ENCODE assay signal across 10 cellular contexts in the genomic region with DNA sequence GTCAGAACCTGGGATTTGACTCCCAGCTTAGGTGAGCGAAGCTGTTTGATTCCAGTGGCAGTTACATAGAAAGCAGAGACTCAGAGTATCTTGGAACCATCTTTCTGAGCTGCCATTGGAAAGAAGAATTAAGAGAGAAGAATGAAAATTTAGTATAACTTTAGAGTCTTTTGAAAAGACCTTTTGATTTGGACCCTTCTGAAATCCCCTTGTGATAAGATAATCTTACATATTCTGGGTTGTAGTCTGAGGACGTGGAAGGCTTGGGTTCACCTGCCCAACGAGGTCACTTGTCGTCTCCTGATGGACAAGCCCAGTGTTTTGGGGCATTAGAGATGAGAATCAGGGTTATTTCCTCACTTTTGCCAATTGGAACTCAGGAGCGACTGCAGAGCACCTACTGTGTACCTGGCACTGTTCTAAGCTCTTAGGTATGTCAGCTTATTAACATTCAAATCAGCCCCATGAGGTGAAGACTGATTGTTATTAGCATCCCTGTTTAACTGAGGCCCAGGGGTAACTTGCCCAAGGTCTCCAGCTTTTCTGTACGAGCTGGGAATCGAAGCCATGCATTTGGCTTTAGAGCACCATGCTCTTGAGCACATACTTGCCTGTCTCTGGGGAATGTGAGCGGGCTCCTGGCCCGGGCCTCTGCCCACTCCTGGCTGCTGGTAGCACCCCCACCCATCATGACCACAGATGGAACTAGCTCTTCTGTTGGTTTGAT. TPM values are rescaled to one million over a fixed set of nuclear protein-coding genes. Genes with fewer than 3 reads are reported as not detected.
DNase-seq lines count a peak whose midpoint lies in the region; ATAC-seq and TF ChIP-seq lines count a peak whose summit lies in the region.
"Had no signal": no experiment of that assay in that cellular context is flagged by ENCODE, and none has a peak within 500 bp of the region (broad histone marks: within the 10 kb centered on the region; RNA-seq: fewer than 3 reads in every experiment).

No MANE protein-coding gene starts in this region.

- peaks cover 59% of the 10 kb centered on the region for H3K4me1 Mint-ChIP-seq in T-helper 1 cell treated with Interleukin-12 subunit alpha and Interleukin-12 subunit beta and Interleukin-4 antibody, amounts not matched to agents 30 μg/mL and 1 μg/mL, for 36 hours (ENCODE audit: low read depth)

- no TSS peak for BruUV-seq in OCI-LY7 (replicated peaks; lab: Mats Ljungman, UMichigan)

- peaks cover 31% of the 10 kb centered on the region for H4K20me1 ChIP-seq in OCI-LY7 (ENCODE audit: insufficient read depth, low read length)
- peaks cover 69% of the 10 kb centered on the region for H4K20me1 ChIP-seq in smooth muscle cell (ENCODE audit: low read depth)

- WGBS in smooth muscle cell (ENCODE audit: low lambda C conversion rate), result 55% methylated on average over 9 of the region's 9 CpGs

- intact Hi-C loops in OCI-LY7 (cut with micrococcal nuclease; ENCODE audit: unreplicated experiment), result loop anchor here (1.0 kb wide), 1 partner anchor 39 kb away; no protein-coding TSS in a partner anchor

- H3K9me3 Mint-ChIP-seq in T-helper 1 cell treated with Interleukin-12 subunit alpha and Interleukin-12 subunit beta and Interleukin-4 antibody, amounts not matched to agents 30 μg/mL and 1 μg/mL, for 36 hours, result no peaks in the 10 kb centered on the region

- H3K27ac Mint-ChIP-seq in T-helper 1 cell treated with Interleukin-12 subunit alpha and Interleukin-12 subunit beta and Interleukin-4 antibody, amounts not matched to agents 30 μg/mL and 1 μg/mL, for 36 hours, result peak overlapping the region; percentile 66

- CTCF ChIA-PET in OCI-LY7 (lab: Charles Lee; ENCODE audit: unreplicated experiment), result interaction anchor here (0.9 to 2.1 kb wide), 2 partner anchors 13 to 146 kb away, joined by 3 to 7 read pairs; no protein-coding TSS in a partner anchor

- no peak for ATAC-seq in GM19023 (IDR thresholded peaks at IDR 0.05; ENCODE audit: unreplicated experiment)

- H3F3A ChIP-seq in smooth muscle cell (ENCODE audit: low read depth), result no peaks in the 10 kb centered on the region

- H3K4me2 ChIP-seq in OCI-LY7 (ENCODE audit: low read length) (peak overlapping the region; percentile 91), smooth muscle cell (peak overlapping the region; percentile 96)

- peaks cover 1% of the 10 kb centered on the region for H3K36me3 Mint-ChIP-seq in T-helper 1 cell treated with Interleukin-12 subunit alpha and Interleukin-12 subunit beta and Interleukin-4 antibody, amounts not matched to agents 30 μg/mL and 1 μg/mL, for 36 hours (ENCODE audit: low read depth)

- H3K27me3 ChIP-seq in smooth muscle cell (ENCODE audit: low read depth), result no peaks in the 10 kb centered on the region

- TF ChIP-seq CTCF in OCI-LY7 (conservative IDR thresholded peaks at IDR 0.05; ENCODE audit: low read length) (peak; percentile 26; the same call in 1 of the 2 replicates), fibroblast of the aortic adventitia (IDR thresholded peaks at IDR 0.05; ENCODE audit: insufficient read depth, low read length) (no peak), smooth muscle cell (IDR thresholded peaks at IDR 0.05; ENCODE audit: borderline replicate concordance, insufficient read depth, poor library complexity, severe bottlenecking) (no peak)

- H3K36me3 ChIP-seq in OCI-LY7 (ENCODE audit: insufficient read depth, low read length) (peaks cover 26% of the 10 kb centered on the region), smooth muscle cell (ENCODE audit: low read depth) (no peaks in the 10 kb centered on the region)

- DNase-seq in T-helper 1 cell (no peak), OCI-LY7 (ENCODE audit: low spot score) (no peak), fibroblast of the aortic adventitia (ENCODE audit: low read depth) (no peak), smooth muscle cell (lab: John Stamatoyannopoulos, UW; ENCODE audit: unreplicated experiment) (no peak), NCI-H1436 treated with DMSO at 0.1 percent for 48 hours (lab: John Stamatoyannopoulos, UW) (no peak)
- DNase-seq in stimulated activated CD4-positive, alpha-beta T cell treated with anti-CD3 and anti-CD28 coated beads, Interleukin-2, amount 100 ng/mL, for 24 hours, result no peak
- DNase-seq: amniotic stem cell, NCI-H1092 had no signal

- H3K4me1 ChIP-seq in OCI-LY7 (ENCODE audit: insufficient read depth, low read length, poor library complexity, severe bottlenecking) (peaks cover 25% of the 10 kb centered on the region), smooth muscle cell (ENCODE audit: low read depth) (peaks cover 13% of the 10 kb centered on the region)

- POLR2A ChIA-PET in OCI-LY7 (lab: Charles Lee), result interaction anchor here (0.6 to 4.3 kb wide), 6 partner anchors 9 to 837 kb away, joined by 3 to 43 read pairs (median 4); no protein-coding TSS in a partner anchor

- H2AFZ ChIP-seq in OCI-LY7 (ENCODE audit: low read length) (no peak overlapping the region), smooth muscle cell (ENCODE audit: low read depth) (no peak overlapping the region)

- peak overlapping the region; percentile 94 for H3K4me3 Mint-ChIP-seq in T-helper 1 cell treated with Interleukin-12 subunit alpha and Interleukin-12 subunit beta and Interleukin-4 antibody, amounts not matched to agents 30 μg/mL and 1 μg/mL, for 36 hours

- H3K9me3 ChIP-seq in OCI-LY7 (ENCODE audit: low read length) (no peaks in the 10 kb centered on the region), smooth muscle cell (replicated peaks; ENCODE audit: low read depth) (no peaks in the 10 kb centered on the region)

- H3K79me2 ChIP-seq in OCI-LY7 (ENCODE audit: insufficient read depth, low read depth, low read length) (peaks cover 62% of the 10 kb centered on the region), smooth muscle cell (ENCODE audit: low read depth) (peaks cover 70% of the 10 kb centered on the region)

- no peaks in the 10 kb centered on the region for H3K27me3 Mint-ChIP-seq in T-helper 1 cell treated with Interleukin-12 subunit alpha and Interleukin-12 subunit beta and Interleukin-4 antibody, amounts not matched to agents 30 μg/mL and 1 μg/mL, for 36 hours (ENCODE audit: low read depth)

- H3K27ac ChIP-seq in OCI-LY7 (ENCODE audit: low read depth, low read length, poor library complexity, severe bottlenecking) (no peak overlapping the region), smooth muscle cell (ENCODE audit: low read depth) (no peak overlapping the region)

- no peaks in the 10 kb centered on the region for H3K9me2 ChIP-seq in OCI-LY7 (ENCODE audit: insufficient read depth, low read length)

- H3K9ac ChIP-seq in smooth muscle cell (ENCODE audit: low read depth), result no peak overlapping the region

- H3K4me3 ChIP-seq in OCI-LY7 (ENCODE audit: low read depth, low read length, poor library complexity, severe bottlenecking) (peak overlapping the region; percentile 85), fibroblast of the aortic adventitia (ENCODE audit: low read depth, low read length) (peak overlapping the region; percentile 88), smooth muscle cell (peak overlapping the region; percentile 89)

RNA-seq across cellular contexts. Expression of gene HK2, which starts 2.9 kb away (rescaled TPM):
- total RNA-seq in OCI-LY7 (2014; rRNA removed; shearing (Covaris generic)), result 8.6 and 11.8 TPM in 2 replicates
- total RNA-seq in OCI-LY7 (2022), result 30.2 and 50.5 TPM in 2 replicates
- 20.0 and 35.4 TPM in 2 replicates for total RNA-seq in fibroblast of the aortic adventitia (ENCODE audit: low replicate concordance)
- 31.5 and 38.0 TPM in 2 replicates for total RNA-seq in smooth muscle cell
- polyA plus RNA-seq in smooth muscle cell, result 20.3 and 23.2 TPM in 2 replicates
